8 cellular contexts compared by ENCODE assay signal in genomic region chr2:135797497-135798274, GRCh38. TPM values are rescaled to one million over a fixed set of nuclear protein-coding genes. Genes with fewer than 3 reads are reported as not detected.
DNase-seq lines count a peak whose midpoint lies in the region; ATAC-seq and TF ChIP-seq lines count a peak whose summit lies in the region.

No MANE protein-coding gene starts in this region.

- H3K27me3 ChIP-seq in colonic mucosa: no peaks in the 10 kb centered on the region
- H3K27me3 ChIP-seq in right lobe of liver: no peaks in the 10 kb centered on the region

- H3K27ac ChIP-seq in colonic mucosa (no peak overlapping the region), right lobe of liver (no peak overlapping the region)

- H3K27ac Mint-ChIP-seq in activated CD4-positive, alpha-beta T cell treated with anti-CD3 and anti-CD28 coated beads, Interleukin-2, amount 10 ng/mL, durations not matched to agents 24 days and 14 days: peak overlapping the region; percentile 34

- H3K4me3 Mint-ChIP-seq in activated CD4-positive, alpha-beta T cell treated with anti-CD3 and anti-CD28 coated beads, Interleukin-2, amount 10 ng/mL, durations not matched to agents 24 days and 14 days: no peak overlapping the region

- peaks cover 9% of the 10 kb centered on the region for H3K9me3 Mint-ChIP-seq in activated CD4-positive, alpha-beta T cell treated with anti-CD3 and anti-CD28 coated beads, Interleukin-2, amount 10 ng/mL, durations not matched to agents 24 days and 14 days

- peak; percentile 97 for TF ChIP-seq CTCF in AG09319 (IDR thresholded peaks at IDR 0.05; ENCODE audit: low read depth, low read length)
- peak; percentile 88 for TF ChIP-seq CTCF in colonic mucosa (IDR thresholded peaks at IDR 0.05)
- TF ChIP-seq CTCF in right lobe of liver (IDR thresholded peaks at IDR 0.05): peak; percentile 83 to 96 (median 92)

- H3K27me3 Mint-ChIP-seq in activated CD4-positive, alpha-beta T cell treated with anti-CD3 and anti-CD28 coated beads, Interleukin-2, amount 10 ng/mL, durations not matched to agents 24 days and 14 days: no peaks in the 10 kb centered on the region

- H3K36me3 ChIP-seq in colonic mucosa (no peaks in the 10 kb centered on the region), right lobe of liver (no peaks in the 10 kb centered on the region)

- DNase-seq in AG09319 (ENCODE audit: extremely low read depth, low read depth) (peak; percentile 36), NCI-H510A treated with DMSO at 0.1 percent for 48 hours (lab: John Stamatoyannopoulos, UW) (peak; percentile 76), colonic mucosa (peak; percentile 73), right lobe of liver (peak; percentile 75 to 79 (median 77))
- DNase-seq in activated CD4-positive, alpha-beta T cell treated with anti-CD3 and anti-CD28 coated beads, Interleukin-2, amount 10 ng/mL, durations not matched to agents 24 days and 14 days: peak; percentile 92
- DNase-seq in stimulated activated CD8-positive, alpha-beta memory T cell treated with anti-CD3 and anti-CD28 coated beads, Interleukin-12 subunit alpha, Interleukin-12 subunit beta, amount 100 ng/mL, for 1 hour (ENCODE audit: low read depth): peak; percentile 62

- peaks cover 24% of the 10 kb centered on the region for H3K36me3 Mint-ChIP-seq in activated CD4-positive, alpha-beta T cell treated with anti-CD3 and anti-CD28 coated beads, Interleukin-2, amount 10 ng/mL, durations not matched to agents 24 days and 14 days (ENCODE audit: low read depth)

- H3K9me3 ChIP-seq in colonic mucosa: no peaks in the 10 kb centered on the region
- H3K9me3 ChIP-seq in right lobe of liver: no peaks in the 10 kb centered on the region

- intact Hi-C loops in activated CD4-positive, alpha-beta T cell treated with anti-CD3 and anti-CD28 coated beads, Interleukin-2, amount 10 ng/mL, durations not matched to agents 24 days and 14 days (cut with micrococcal nuclease): loop anchor here (1.0 to 5.0 kb wide), 3 partner anchors 18 to 795 kb away; partner anchors contain the start of gene UBXN4
- intact Hi-C loops in colonic mucosa (cut with DNase I): loop anchor here (10.0 kb wide), 1 partner anchor 793 kb away; no protein-coding TSS in a partner anchor
- intact Hi-C loops in right lobe of liver (cut with DNase I): no loop called here

- H3K9ac ChIP-seq in colonic mucosa (ENCODE audit: low read depth in 2 of 2, low read length in 2 of 2): no peak overlapping the region

- H3K4me1 ChIP-seq in colonic mucosa: no peaks in the 10 kb centered on the region
- H3K4me1 ChIP-seq in right lobe of liver: no peaks in the 10 kb centered on the region

- 18% methylated on average over 13 of the region's 22 CpGs for WGBS in right lobe of liver (ENCODE audit: insufficient coverage, low coverage, low lambda C conversion rate, missing lambda C conversion rate)

- ATAC-seq in GM19025 (IDR thresholded peaks at IDR 0.05; ENCODE audit: low read depth, unreplicated experiment) (peak; percentile 48), HG03442 (IDR thresholded peaks at IDR 0.05; ENCODE audit: unreplicated experiment) (peak; percentile 65), right lobe of liver (peak; percentile 93 to 98 (median 96))

- H3K4me3 ChIP-seq in colonic mucosa (no peak overlapping the region), right lobe of liver (no peak overlapping the region)

- no peak for TF ChIP-seq POLR2A in right lobe of liver (IDR thresholded peaks at IDR 0.05)

- peaks cover 15% of the 10 kb centered on the region for H3K4me1 Mint-ChIP-seq in activated CD4-positive, alpha-beta T cell treated with anti-CD3 and anti-CD28 coated beads, Interleukin-2, amount 10 ng/mL, durations not matched to agents 24 days and 14 days

RNA-seq across cellular contexts. Expression of gene LCT, which starts 39.3 kb away (rescaled TPM):
- 0.31 and 0.51 TPM in 2 replicates for total RNA-seq in activated CD4-positive, alpha-beta T cell treated with anti-CD3 and anti-CD28 coated beads, Interleukin-2, amount 10 ng/mL, durations not matched to agents 24 days and 14 days
- total RNA-seq in colonic mucosa: under 1 TPM; 0.08 to 0.12 TPM
- total RNA-seq in right lobe of liver: under 1 TPM in 1 of 6 experiments, not detected in 5; 0.12 TPM

RNA-seq across cellular contexts. Expression of gene UBXN4, which starts 56.0 kb away (rescaled TPM):
- 116 and 127 TPM in 2 replicates for total RNA-seq in activated CD4-positive, alpha-beta T cell treated with anti-CD3 and anti-CD28 coated beads, Interleukin-2, amount 10 ng/mL, durations not matched to agents 24 days and 14 days
- total RNA-seq in colonic mucosa (100 to 1,000 TPM; 106 to 117 TPM), right lobe of liver (10 to 100 TPM; 49.4 to 78.2 (median 62.5) TPM)

Comparison
In these comparisons a context has a peak if more than half of its experiments do, and no peak if none do; other contexts are left out.
1. DNase-seq: peak in every context shown above with its lines; median percentile 92 in activated CD4-positive, alpha-beta T cell treated with anti-CD3 and anti-CD28 coated beads, Interleukin-2, amount 10 ng/mL, durations not matched to agents 24 days and 14 days; 77 in right lobe of liver; 76 in NCI-H510A treated with DMSO at 0.1 percent for 48 hours; 73 in colonic mucosa; 62 in stimulated activated CD8-positive, alpha-beta memory T cell treated with anti-CD3 and anti-CD28 coated beads, Interleukin-12 subunit alpha, Interleukin-12 subunit beta, amount 100 ng/mL, for 1 hour; 36 in AG09319.
2. intact Hi-C loops: an anchor here in activated CD4-positive, alpha-beta T cell treated with anti-CD3 and anti-CD28 coated beads, Interleukin-2, amount 10 ng/mL, durations not matched to agents 24 days and 14 days (1.0 to 5.0 kb wide) and colonic mucosa (10.0 kb wide); none called in right lobe of liver.